In genomic region chr10:86105640-86106039, GRCh38 we compare ENCODE assay signal across 24 cellular contexts.
"Had no signal": no experiment of that assay in that cellular context is flagged by ENCODE, and none has a peak within 500 bp of the region (broad histone marks: within the 10 kb centered on the region; RNA-seq: fewer than 3 reads in every experiment).

No MANE protein-coding gene starts in this region.

- DNase-seq: colonic mucosa; dermis blood vessel endothelial cell; effector memory CD4-positive, alpha-beta T cell; erythroblast; esophagus squamous epithelium; foreskin melanocyte; hypothalamus; kidney; left lung; mesenchymal stem cell; naive thymus-derived CD4-positive, alpha-beta T cell; nucleus accumbens; ovary; posterior cingulate gyrus; psoas muscle; right cardiac atrium; sigmoid colon; stimulated activated CD4-positive, alpha-beta T cell treated with anti-CD3 and anti-CD28 coated beads, Interleukin-4, amount 100 ng/mL, for 4 hours; stimulated activated naive CD8-positive, alpha-beta T cell treated with anti-CD3 and anti-CD28 coated beads, Interleukin-15, Interleukin-2, amounts not matched to agents 100 U/mL and 50 U/mL, for 24 hours; upper lobe of right lung; uterus had no signal

- H3K27ac ChIP-seq: colonic mucosa, esophagus squamous epithelium, left lung, ovary, psoas muscle, sigmoid colon, thoracic aorta, tibial nerve, upper lobe of right lung, uterus had no signal

- ATAC-seq: left lung; naive thymus-derived CD4-positive, alpha-beta T cell; psoas muscle; right cardiac atrium; stimulated activated memory B cell treated with anti-CD40 and anti-IgM and Interleukin-4, amounts not matched to agents 10 μg/mL and 1 μg/mL and 100 μg/mL, for 72 hours; stimulated activated naive CD8-positive, alpha-beta T cell treated with anti-CD3 and anti-CD28 coated beads, Interleukin-15, Interleukin-2, amounts not matched to agents 100 U/mL and 50 U/mL, for 24 hours; upper lobe of right lung had no signal
